In genomic region chr6:33788694-33789549, GRCh38 we compare ENCODE assay signal across 1 cellular context.
TF ChIP-seq lines count a peak whose summit lies in the region.

TSS of gene LEMD2 (minus strand) at chr6:33789130. CDS start at chr6:33789116, 14 bp downstream.

TF ChIP-seq in K562, 482 proteins besides CTCF, POLR2A, EP300 and RAD21 (continued from another document and continues in another):
- TF ChIP-seq STAT5A (IDR thresholded peaks at IDR 0.05; ENCODE audit: borderline replicate concordance, low read length) (no peak), DNMT1 (IDR thresholded peaks at IDR 0.05) (no peak), MTA3 (IDR thresholded peaks at IDR 0.05; ENCODE audit: borderline replicate concordance) (peak; percentile 94), ZEB2 (IDR thresholded peaks at IDR 0.05) (no peak), ZNF134 (CRISPR knock-in tag; conservative IDR thresholded peaks at IDR 0.05) (peak; percentile 83), CREB3L1 (IDR thresholded peaks at IDR 0.05; ENCODE audit: borderline replicate concordance, low read depth) (peak; percentile 83), FOXJ2 (tag; IDR thresholded peaks at IDR 0.05) (peak; percentile 97), TRIM28 (IDR thresholded peaks at IDR 0.05) (peak; percentile 48; the same call in 1 of the 2 replicates), EHMT2 (IDR thresholded peaks at IDR 0.05) (peak; percentile 90), FOXP4 (CRISPR knock-in tag; IDR thresholded peaks at IDR 0.05; ENCODE audit: borderline replicate concordance) (no peak), KDM5B (IDR thresholded peaks at IDR 0.05; ENCODE audit: insufficient replicate concordance, low read depth, low read length) (peak; percentile 77), ZNF274 (IDR thresholded peaks at IDR 0.05; ENCODE audit: borderline replicate concordance, low read depth, low read length) (no peak), SRF (CRISPR knock-in tag; IDR thresholded peaks at IDR 0.05) (peak in 1 of 2 experiments; percentile 77; a peak in 2 of 4 replicates), ZNF184 (CRISPR knock-in tag; IDR thresholded peaks at IDR 0.05) (no peak), CCNT2 (IDR thresholded peaks at IDR 0.05; ENCODE audit: borderline replicate concordance, extremely low read depth, insufficient read length, low read depth, low read length) (peak; percentile 76), ZNF253 (CRISPR knock-in tag; conservative IDR thresholded peaks at IDR 0.05) (no peak), THRAP3 (IDR thresholded peaks at IDR 0.05; ENCODE audit: borderline replicate concordance) (0 out of 2 replicates have a peak, but pooled peaks have one; percentile 77), ZNF41 (CRISPR knock-in tag; conservative IDR thresholded peaks at IDR 0.05) (peak; percentile 85; the same call in 1 of the 2 replicates), ESRRB (CRISPR knock-in tag; IDR thresholded peaks at IDR 0.05; ENCODE audit: borderline replicate concordance) (no peak), E2F3 (CRISPR knock-in tag; IDR thresholded peaks at IDR 0.05) (peak; percentile 69; the same call in 1 of the 2 replicates), IRF9 (tag; IDR thresholded peaks at IDR 0.05) (peak; percentile 61; the same call in 1 of the 2 replicates), FOS (IDR thresholded peaks at IDR 0.05; ENCODE audit: extremely low read depth, insufficient read length) (no peak), YBX1 (IDR thresholded peaks at IDR 0.05) (0 out of 2 replicates have a peak, but pooled peaks have one; percentile 40), SIX5 (IDR thresholded peaks at IDR 0.05; ENCODE audit: borderline replicate concordance in 1 of 2, insufficient read depth in 1 of 2, low read depth in 1 of 2, low read length in 2 of 2) (peak; percentile 93 to 96), L3MBTL2 (IDR thresholded peaks at IDR 0.05) (peak; percentile 67), PRDM10 (IDR thresholded peaks at IDR 0.05; ENCODE audit: partially characterized antibody) (peak; percentile 45), MTA1 (IDR thresholded peaks at IDR 0.05; ENCODE audit: borderline replicate concordance) (peak; percentile 76; the same call in 1 of the 2 replicates), GATAD2B (IDR thresholded peaks at IDR 0.05; ENCODE audit: borderline replicate concordance) (peak; percentile 72), ZNF12 (CRISPR knock-in tag; IDR thresholded peaks at IDR 0.05) (peak; percentile 20; the same call in 1 of the 2 replicates), DDX20 (tag; IDR thresholded peaks at IDR 0.05; ENCODE audit: low read depth) (peak; percentile 72; the same call in 1 of the 2 replicates), CHD4 (IDR thresholded peaks at IDR 0.05; ENCODE audit: insufficient read depth, insufficient replicate concordance, low read depth, low read length, poor library complexity, severe bottlenecking) (no peak), RBM34 (IDR thresholded peaks at IDR 0.05; ENCODE audit: borderline replicate concordance, insufficient read depth, low read length) (no peak), REST (CRISPR knock-in tag; IDR thresholded peaks at IDR 0.05; ENCODE audit: low read depth) (peak; percentile 68), HES1 (IDR thresholded peaks at IDR 0.05; ENCODE audit: low read depth) (peak; percentile 54; the same call in 1 of the 2 replicates), TSC22D4 (tag; IDR thresholded peaks at IDR 0.05) (no peak), ATF4 (CRISPR knock-in tag; IDR thresholded peaks at IDR 0.05) (peak; percentile 76), ID3 (CRISPR knock-in tag; IDR thresholded peaks at IDR 0.05) (no peak), ID3 (tag; IDR thresholded peaks at IDR 0.05) (peak; percentile 97), HEY1 (CRISPR knock-in tag; IDR thresholded peaks at IDR 0.05; ENCODE audit: borderline replicate concordance) (no peak), PRMT5 (CRISPR knock-in tag; IDR thresholded peaks at IDR 0.05) (no peak), ZNF740 (CRISPR knock-in tag; IDR thresholded peaks at IDR 0.05) (no peak), ZNF740 (tag; IDR thresholded peaks at IDR 0.05) (no peak), ETS1 (conservative IDR thresholded peaks at IDR 0.05; ENCODE audit: control insufficient read depth, low read depth, low read length) (peak; percentile 98), RBM17 (IDR thresholded peaks at IDR 0.05; ENCODE audit: borderline replicate concordance, low read depth, low read length) (no peak), ZBTB33 (CRISPR knock-in tag; IDR thresholded peaks at IDR 0.05) (peak; percentile 58; the same call in 1 of the 2 replicates), CXXC5 (CRISPR knock-in tag; IDR thresholded peaks at IDR 0.05) (peak; percentile 96)
